In genomic region chr14:87691482-87691881, GRCh38 we compare ENCODE assay signal across 17 cellular contexts.
DNase-seq lines count a peak whose midpoint lies in the region; ATAC-seq and TF ChIP-seq lines count a peak whose summit lies in the region.
"Had no signal": no experiment of that assay in that cellular context is flagged by ENCODE, and none has a peak within 500 bp of the region (broad histone marks: within the 10 kb centered on the region; RNA-seq: fewer than 3 reads in every experiment).

No MANE protein-coding gene starts in this region.

- no peak overlapping the region for H3K4me3 Mint-ChIP-seq in activated naive CD8-positive, alpha-beta T cell treated with anti-CD3 and anti-CD28 coated beads, Interleukin-2, amount 50 U/mL, for 24 hours
- H3K4me3 Mint-ChIP-seq: CD14-positive monocyte, HFFc6 had no signal

- dilution Hi-C loops in mammary epithelial cell (cut with HindIII; ENCODE audit: low sequenced_read_pairs): no loop called here

- no TSS peak for BruUV-seq in mammary epithelial cell (replicated peaks; lab: Mats Ljungman, UMichigan)

- H3K27me3 ChIP-seq in right cardiac atrium (ENCODE audit: control insufficient read depth, insufficient read depth) (no peaks in the 10 kb centered on the region), lower lobe of right lung (ENCODE audit: low read depth) (no peaks in the 10 kb centered on the region), mammary epithelial cell (ENCODE audit: insufficient read depth, low read length) (no peaks in the 10 kb centered on the region)
- H3K27me3 ChIP-seq: Peyer's patch had no signal

- H3K9ac ChIP-seq in mammary epithelial cell (ENCODE audit: insufficient read depth, low read length): no peak overlapping the region

- H3K27ac ChIP-seq in right cardiac atrium (ENCODE audit: low read length) (no peak overlapping the region), lower lobe of right lung (no peak overlapping the region), mammary epithelial cell (ENCODE audit: insufficient read depth, low read depth, low read length) (no peak overlapping the region)
- H3K27ac ChIP-seq: Peyer's patch had no signal

- ATAC-seq in right cardiac atrium: peak; percentile 62 to 93
- ATAC-seq in left ventricle myocardium superior: no peak
- peak; percentile 76 to 91 for ATAC-seq in lower lobe of right lung
- no peak for ATAC-seq in activated naive CD8-positive, alpha-beta T cell treated with anti-CD3 and anti-CD28 coated beads, Interleukin-2, amount 50 U/mL, for 24 hours

- WGBS in right cardiac atrium: 19% methylated on average over 9 of the region's 9 CpGs
- WGBS in mammary epithelial cell (ENCODE audit: low coverage, missing lambda C conversion rate): 78% methylated on average over 9 of the region's 9 CpGs

- DNase-seq in right cardiac atrium (peak; percentile 24 to 33 (median 29)), left ventricle myocardium superior (no peak), SHP77 treated with DMSO at 0.1 percent for 48 hours (lab: John Stamatoyannopoulos, UW) (peak; percentile 16), lower lobe of right lung (peak; percentile 47), mammary epithelial cell (no peak), NCI-H128 (lab: John Stamatoyannopoulos, UW; ENCODE audit: unreplicated experiment) (no peak)
- no peak for DNase-seq in activated naive CD8-positive, alpha-beta T cell treated with anti-CD3 and anti-CD28 coated beads, Interleukin-2, amount 50 U/mL, for 24 hours
- DNase-seq: ACHN, AML-193, HFFc6, KG1, NCI-H1694 treated with DMSO at 0.1 percent for 48 hours, NCI-H2107, NCI-H82, Peyer's patch, SIG-M5 had no signal

- H3K27ac Mint-ChIP-seq in activated naive CD8-positive, alpha-beta T cell treated with anti-CD3 and anti-CD28 coated beads, Interleukin-2, amount 50 U/mL, for 24 hours: no peak overlapping the region
- H3K27ac Mint-ChIP-seq: CD14-positive monocyte, HFFc6 had no signal

- peaks cover 3% of the 10 kb centered on the region for H3K9me3 Mint-ChIP-seq in activated naive CD8-positive, alpha-beta T cell treated with anti-CD3 and anti-CD28 coated beads, Interleukin-2, amount 50 U/mL, for 24 hours

- in situ Hi-C loops in mammary epithelial cell (cut with MboI; ENCODE audit: low sequenced_read_pairs in 2 of 2): no loop called here

- CTCF ChIA-PET in mammary epithelial cell (lab: Charles Lee; ENCODE audit: low non-redundant PET): no interaction called here

- intact Hi-C loops in right cardiac atrium (cut with DNase I): no loop called here
- intact Hi-C loops in left ventricle myocardium superior (cut with micrococcal nuclease): no loop called here
- intact Hi-C loops in lower lobe of right lung (cut with DNase I): no loop called here
- intact Hi-C loops in mammary epithelial cell (cut with micrococcal nuclease): no loop called here

- no peaks in the 10 kb centered on the region for H3K79me2 ChIP-seq in mammary epithelial cell (ENCODE audit: insufficient read depth, low read length)

- peaks cover 6% of the 10 kb centered on the region for H3K27me3 Mint-ChIP-seq in activated naive CD8-positive, alpha-beta T cell treated with anti-CD3 and anti-CD28 coated beads, Interleukin-2, amount 50 U/mL, for 24 hours

- H3K36me3 ChIP-seq in lower lobe of right lung (no peaks in the 10 kb centered on the region), mammary epithelial cell (ENCODE audit: insufficient read depth, low read length) (no peaks in the 10 kb centered on the region)
- H3K36me3 ChIP-seq: Peyer's patch had no signal

- H3K4me1 Mint-ChIP-seq in activated naive CD8-positive, alpha-beta T cell treated with anti-CD3 and anti-CD28 coated beads, Interleukin-2, amount 50 U/mL, for 24 hours: no peaks in the 10 kb centered on the region
- H3K4me1 Mint-ChIP-seq: CD14-positive monocyte had no signal

- TF ChIP-seq CTCF in lower lobe of right lung (IDR thresholded peaks at IDR 0.05): no peak
- no peak for TF ChIP-seq CTCF in mammary epithelial cell (conservative IDR thresholded peaks at IDR 0.05 in 1 of 2, IDR thresholded peaks at IDR 0.05 in 1 of 2; ENCODE audit: extremely low read depth in 1 of 2, insufficient read depth in 1 of 2, low read depth in 1 of 2, low read length in 2 of 2)

- H3K4me1 ChIP-seq in right cardiac atrium (ENCODE audit: control insufficient read depth, insufficient read depth, low read length) (no peaks in the 10 kb centered on the region), lower lobe of right lung (no peaks in the 10 kb centered on the region), mammary epithelial cell (ENCODE audit: insufficient read depth, low read length) (no peaks in the 10 kb centered on the region)
- H3K4me1 ChIP-seq: Peyer's patch had no signal

- no peaks in the 10 kb centered on the region for H4K20me1 ChIP-seq in mammary epithelial cell (ENCODE audit: insufficient read depth, low read length)

- no peak overlapping the region for H3K4me2 ChIP-seq in mammary epithelial cell (ENCODE audit: insufficient read depth, low read depth, low read length)

- H2AFZ ChIP-seq in mammary epithelial cell (ENCODE audit: low read depth, low read length): no peak overlapping the region

- no peaks in the 10 kb centered on the region for H3K36me3 Mint-ChIP-seq in activated naive CD8-positive, alpha-beta T cell treated with anti-CD3 and anti-CD28 coated beads, Interleukin-2, amount 50 U/mL, for 24 hours (ENCODE audit: low read depth)
- H3K36me3 Mint-ChIP-seq: CD14-positive monocyte had no signal

- no peaks in the 10 kb centered on the region for H3K9me3 ChIP-seq in right cardiac atrium (ENCODE audit: control insufficient read depth, low read length)
- no peaks in the 10 kb centered on the region for H3K9me3 ChIP-seq in lower lobe of right lung
- no peaks in the 10 kb centered on the region for H3K9me3 ChIP-seq in mammary epithelial cell (replicated peaks; ENCODE audit: insufficient read depth, low read length)
- H3K9me3 ChIP-seq: Peyer's patch had no signal

- H3K4me3 ChIP-seq in right cardiac atrium (ENCODE audit: low read length) (no peak overlapping the region), lower lobe of right lung (no peak overlapping the region), mammary epithelial cell (replicated peaks in 1 of 3; ENCODE audit: insufficient read depth in 1 of 3, low read depth in 2 of 3, low read length in 3 of 3) (no peak overlapping the region)
- H3K4me3 ChIP-seq: Peyer's patch had no signal

Comparison
In these comparisons a context has a peak if more than half of its experiments do, and no peak if none do; other contexts are left out.
1. ATAC-seq: peak in right cardiac atrium (2 of 2) and lower lobe of right lung (2 of 2); none in left ventricle myocardium superior (single experiment) and activated naive CD8-positive, alpha-beta T cell treated with anti-CD3 and anti-CD28 coated beads, Interleukin-2, amount 50 U/mL, for 24 hours (single experiment).
2. DNase-seq: peak in right cardiac atrium (3 of 3), SHP77 treated with DMSO at 0.1 percent for 48 hours (single experiment) and lower lobe of right lung (single experiment); none in left ventricle myocardium superior (single experiment), activated naive CD8-positive, alpha-beta T cell treated with anti-CD3 and anti-CD28 coated beads, Interleukin-2, amount 50 U/mL, for 24 hours (single experiment), mammary epithelial cell (single experiment) and NCI-H128 (single experiment).